ENCODE assay signal across 7 cellular contexts in genomic region chr20:38957915-38958485, GRCh38.
"Had no signal": no experiment of that assay in that cellular context is flagged by ENCODE, and none has a peak within 500 bp of the region (broad histone marks: within the 10 kb centered on the region; RNA-seq: fewer than 3 reads in every experiment).

No MANE protein-coding gene starts in this region.

- H3K9ac ChIP-seq: KMS-11 had no signal

- H3K9me3 ChIP-seq: HAP-1 had no signal

- H3K27ac ChIP-seq: KMS-11 had no signal

- ATAC-seq: HCT116 had no signal

- DNase-seq: GOT3, H7, HFFc6, KBM-7 had no signal

- H3K4me2 ChIP-seq: KMS-11 had no signal

- H3K4me3 ChIP-seq: HAP-1 had no signal
